ENCODE assay signal across 28 cellular contexts in genomic region chr10:68218786-68219185, GRCh38. TPM values are rescaled to one million over a fixed set of nuclear protein-coding genes. Genes with fewer than 3 reads are reported as not detected.
"Had no signal": no experiment of that assay in that cellular context is flagged by ENCODE, and none has a peak within 500 bp of the region (broad histone marks: within the 10 kb centered on the region; RNA-seq: fewer than 3 reads in every experiment).

No MANE protein-coding gene starts in this region.

- H3K27ac ChIP-seq: epithelial cell of prostate, esophagus squamous epithelium, hepatocyte, neutrophil, right atrium auricular region, sigmoid colon, skin epidermis, testis had no signal

- H3K4me2 ChIP-seq: hepatocyte had no signal

- ATAC-seq: effector memory CD8-positive, alpha-beta T cell; left cardiac atrium; left ventricle myocardium superior; naive thymus-derived CD4-positive, alpha-beta T cell; stimulated activated naive CD8-positive, alpha-beta T cell treated with anti-CD3 and anti-CD28 coated beads, Interleukin-15, amount 100 ng/mL, for 72 hours had no signal

- H3K4me3 ChIP-seq: esophagus squamous epithelium, hepatocyte, lung, right atrium auricular region, sigmoid colon, skin epidermis, testis had no signal

- H3K9me3 Mint-ChIP-seq: dendritic cell treated with granulocyte-macrophage colony-stimulating factor and Interleukin-4, amounts not matched to agents 40 ng/mL and 50 ng/mL, for 4 days; effector memory CD8-positive, alpha-beta T cell; nephron progenitor cell; stimulated activated naive B cell treated with anti-CD40 and anti-IgM and Interleukin-4, amounts not matched to agents 10 μg/mL and 1 μg/mL and 100 μg/mL, for 72 hours; stimulated activated naive CD8-positive, alpha-beta T cell treated with anti-CD3 and anti-CD28 coated beads, Interleukin-15, amount 100 ng/mL, for 72 hours had no signal

- H3K4me1 ChIP-seq: esophagus squamous epithelium, right atrium auricular region, sigmoid colon, testis had no signal

- H3K9me3 ChIP-seq: esophagus squamous epithelium, neutrophil, right atrium auricular region, sigmoid colon, testis had no signal

- H3K27me3 ChIP-seq: esophagus squamous epithelium, hepatocyte, right atrium auricular region, sigmoid colon, testis had no signal

- H3K4me1 Mint-ChIP-seq: naive thymus-derived CD4-positive, alpha-beta T cell; nephron progenitor cell; stimulated activated naive CD8-positive, alpha-beta T cell treated with anti-CD3 and anti-CD28 coated beads, Interleukin-15, amount 100 ng/mL, for 72 hours had no signal

- H3K4me3 Mint-ChIP-seq: dendritic cell treated with granulocyte-macrophage colony-stimulating factor and Interleukin-4, amounts not matched to agents 40 ng/mL and 50 ng/mL, for 4 days; effector memory CD8-positive, alpha-beta T cell; naive thymus-derived CD4-positive, alpha-beta T cell; nephron progenitor cell; stimulated activated naive B cell treated with anti-CD40 and anti-IgM and Interleukin-4, amounts not matched to agents 10 μg/mL and 1 μg/mL and 100 μg/mL, for 72 hours; stimulated activated naive CD8-positive, alpha-beta T cell treated with anti-CD3 and anti-CD28 coated beads, Interleukin-15, amount 100 ng/mL, for 72 hours had no signal

- H3K36me3 Mint-ChIP-seq: naive thymus-derived CD4-positive, alpha-beta T cell; stimulated activated naive B cell treated with anti-CD40 and anti-IgM and Interleukin-4, amounts not matched to agents 10 μg/mL and 1 μg/mL and 100 μg/mL, for 72 hours had no signal

- DNase-seq: effector memory CD8-positive, alpha-beta T cell; esophagus squamous epithelium; foreskin fibroblast; head of caudate nucleus; kidney; left cardiac atrium; left ventricle myocardium superior; mesenchymal stem cell; naive thymus-derived CD4-positive, alpha-beta T cell; nephron progenitor cell; posterior cingulate gyrus; sigmoid colon; stimulated activated CD4-positive, alpha-beta T cell treated with anti-CD3 and anti-CD28 coated beads, Interleukin-2, amount 100 ng/mL, for 24 hours; stimulated activated CD4-positive, alpha-beta T cell treated with anti-CD3 and anti-CD28 coated beads, Interleukin-4, amount 100 ng/mL, for 4 hours; stimulated activated naive B cell treated with anti-CD40 and anti-IgM and Interleukin-4, amounts not matched to agents 10 μg/mL and 1 μg/mL and 100 μg/mL, for 72 hours; stimulated activated naive CD8-positive, alpha-beta T cell treated with anti-CD3 and anti-CD28 coated beads, Interleukin-15, amount 100 ng/mL, for 72 hours; testis; trophoblast cell had no signal

- H3K27ac Mint-ChIP-seq: dendritic cell treated with granulocyte-macrophage colony-stimulating factor and Interleukin-4, amounts not matched to agents 40 ng/mL and 50 ng/mL, for 4 days; effector memory CD8-positive, alpha-beta T cell; naive thymus-derived CD4-positive, alpha-beta T cell; nephron progenitor cell; stimulated activated naive B cell treated with anti-CD40 and anti-IgM and Interleukin-4, amounts not matched to agents 10 μg/mL and 1 μg/mL and 100 μg/mL, for 72 hours; stimulated activated naive CD8-positive, alpha-beta T cell treated with anti-CD3 and anti-CD28 coated beads, Interleukin-15, amount 100 ng/mL, for 72 hours had no signal

- H3K27me3 Mint-ChIP-seq: stimulated activated naive B cell treated with anti-CD40 and anti-IgM and Interleukin-4, amounts not matched to agents 10 μg/mL and 1 μg/mL and 100 μg/mL, for 72 hours; stimulated activated naive CD8-positive, alpha-beta T cell treated with anti-CD3 and anti-CD28 coated beads, Interleukin-15, amount 100 ng/mL, for 72 hours had no signal

- H3K79me2 ChIP-seq: hepatocyte had no signal

- H3K36me3 ChIP-seq: esophagus squamous epithelium, neutrophil, sigmoid colon had no signal

- H2AFZ ChIP-seq: hepatocyte had no signal

RNA-seq across cellular contexts. Expression of gene ATOH7, which starts 13.1 kb away (rescaled TPM):
- total RNA-seq: esophagus squamous epithelium; left cardiac atrium; left ventricle myocardium superior; lung; naive thymus-derived CD4-positive, alpha-beta T cell; osteocyte; right atrium auricular region; subcutaneous adipose tissue; urinary bladder had no signal
- polyA plus RNA-seq: hepatocyte; naive thymus-derived CD4-positive, alpha-beta T cell had no signal
